8 cellular contexts compared by ENCODE assay signal in genomic region chr3:10193692-10194327, GRCh38. TPM values are rescaled to one million over a fixed set of nuclear protein-coding genes. Genes with fewer than 3 reads are reported as not detected.
DNase-seq lines count a peak whose midpoint lies in the region; ATAC-seq and TF ChIP-seq lines count a peak whose summit lies in the region.

No MANE protein-coding gene starts in this region.

- no peaks in the 10 kb centered on the region for H3K36me3 Mint-ChIP-seq in activated CD4-positive, alpha-beta T cell treated with anti-CD3 and anti-CD28 coated beads for 36 hours (ENCODE audit: low read depth)

- POLR2A ChIA-PET in activated CD4-positive, alpha-beta T cell treated with anti-CD3 and anti-CD28 coated beads for 36 hours (lab: Charles Lee) = interaction anchor here (0.6 to 2.1 kb wide), 3 partner anchors 48 to 56 kb away, joined by 3 to 7 read pairs (median 5); partner anchors contain the start of gene TATDN2

- H3K36me3 ChIP-seq in lung (ENCODE audit: control insufficient read depth in 2 of 2, insufficient read depth in 2 of 2, low read length in 2 of 2) = no peaks in the 10 kb centered on the region
- no peaks in the 10 kb centered on the region for H3K36me3 ChIP-seq in mesendoderm (ENCODE audit: control insufficient read depth, insufficient read depth, low read length)

- H3K27ac ChIP-seq in angular gyrus (ENCODE audit: low read depth, low read length) = peak overlapping the region; percentile 90
- H3K27ac ChIP-seq in lung (ENCODE audit: low read depth in 1 of 2, low read length in 1 of 2) = peak overlapping the region; percentile 80 to 95
- H3K27ac ChIP-seq in temporal lobe (ENCODE audit: low read depth, low read length) = peak overlapping the region; percentile 96
- H3K27ac ChIP-seq in mesendoderm (ENCODE audit: low read depth, low read length) = no peak overlapping the region

- peak overlapping the region; percentile 97 for H3K27ac Mint-ChIP-seq in activated CD4-positive, alpha-beta T cell treated with anti-CD3 and anti-CD28 coated beads for 36 hours

- H3K18ac ChIP-seq in mesendoderm (ENCODE audit: low read length) = no peak overlapping the region

- no peak overlapping the region for H2BK5ac ChIP-seq in mesendoderm (ENCODE audit: low read length)

- peaks cover 88% of the 10 kb centered on the region for H3K4me1 Mint-ChIP-seq in activated CD4-positive, alpha-beta T cell treated with anti-CD3 and anti-CD28 coated beads for 36 hours

- no peak for ATAC-seq in activated CD4-positive, alpha-beta T cell treated with anti-CD3 and anti-CD28 coated beads for 36 hours
- no peak for ATAC-seq in lung (ENCODE audit: insufficient read depth, low FRiP score)

- no peak overlapping the region for H3K56ac ChIP-seq in mesendoderm (ENCODE audit: low read length)

- H3K4me2 ChIP-seq in mesendoderm (ENCODE audit: low read length) = no peak overlapping the region

- H3K23ac ChIP-seq in mesendoderm (ENCODE audit: low read length) = no peak overlapping the region

- H3K9me3 Mint-ChIP-seq in activated CD4-positive, alpha-beta T cell treated with anti-CD3 and anti-CD28 coated beads for 36 hours (ENCODE audit: low read depth) = no peaks in the 10 kb centered on the region

- no peak overlapping the region for H2BK15ac ChIP-seq in mesendoderm (replicated peaks; ENCODE audit: low read depth)

- H3K4me3 Mint-ChIP-seq in activated CD4-positive, alpha-beta T cell treated with anti-CD3 and anti-CD28 coated beads for 36 hours = peak overlapping the region; percentile 41

- DNase-seq in activated CD4-positive, alpha-beta T cell treated with anti-CD3 and anti-CD28 coated beads for 36 hours = peak; percentile 26
- DNase-seq in activated CD4-positive, alpha-beta T cell treated with anti-CD3 and anti-CD28 coated beads, Interleukin-2, amount 50 U/mL, for 1 hour = no peak
- no peak for DNase-seq in lung (ENCODE audit: low spot score)
- no peak for DNase-seq in COLO829 (ENCODE audit: low spot score)
- no peak for DNase-seq in D341Med (ENCODE audit: low spot score)
- DNase-seq in mesendoderm = no peak

- H3K27me3 Mint-ChIP-seq in activated CD4-positive, alpha-beta T cell treated with anti-CD3 and anti-CD28 coated beads for 36 hours = no peaks in the 10 kb centered on the region

- 64 to 76% methylated on average over 14 of the region's 14 CpGs for WGBS in lung, 2 donors
- no CpG with 5 or more reads among the region's 14 CpGs for WGBS in mesendoderm (ENCODE audit: extremely low coverage, insufficient coverage, low lambda C conversion rate)

- no peak overlapping the region for H4K5ac ChIP-seq in mesendoderm (ENCODE audit: low read length)

- no peaks in the 10 kb centered on the region for H3K79me1 ChIP-seq in mesendoderm (ENCODE audit: low read length)

- no peaks in the 10 kb centered on the region for H3K79me2 ChIP-seq in mesendoderm (ENCODE audit: control insufficient read depth, insufficient read depth, low read length)

- H3K4me1 ChIP-seq in lung (ENCODE audit: control insufficient read depth in 2 of 2, insufficient read depth in 2 of 2, low read length in 2 of 2) (peaks cover 13 to 56% of the 10 kb centered on the region in 2 donors), mesendoderm (ENCODE audit: control insufficient read depth, low read depth, low read length) (no peaks in the 10 kb centered on the region)

- TF ChIP-seq CTCF in lung (IDR thresholded peaks at IDR 0.05; ENCODE audit: control extremely low read depth, extremely low read depth) = no peak

- intact Hi-C loops in activated CD4-positive, alpha-beta T cell treated with anti-CD3 and anti-CD28 coated beads for 36 hours (cut with DNase I, micrococcal nuclease) = loop anchor here (1.0 to 5.0 kb wide), 8 partner anchors 29 to 358 kb away; partner anchors contain the start of genes TATDN2 (in 2 of the 2), BRK1 (in 1 of the 2), IRAK2 (in 1 of the 2) and VHL (in 1 of the 2)

- H2BK120ac ChIP-seq in mesendoderm (ENCODE audit: low read depth, low read length) = no peak overlapping the region

- H3K27me3 ChIP-seq in lung (ENCODE audit: control insufficient read depth, insufficient read depth) (no peaks in the 10 kb centered on the region), mesendoderm (ENCODE audit: insufficient read depth, low read length, poor library complexity) (no peaks in the 10 kb centered on the region)

- CTCF ChIA-PET in activated CD4-positive, alpha-beta T cell treated with anti-CD3 and anti-CD28 coated beads for 36 hours (lab: Charles Lee) = interaction anchor here (0.6 to 2.0 kb wide), 10 partner anchors 9 to 70 kb away, joined by 3 to 10 read pairs (median 4); no protein-coding TSS in a partner anchor

- H3K4ac ChIP-seq in mesendoderm (ENCODE audit: low read depth, low read length) = no peak overlapping the region

- no peak overlapping the region for H3K9ac ChIP-seq in mesendoderm (ENCODE audit: low read length)

- H2AK5ac ChIP-seq in mesendoderm (ENCODE audit: low read length) = no peak overlapping the region

- H3K9me3 ChIP-seq in lung (ENCODE audit: control insufficient read depth in 2 of 2, insufficient read depth in 1 of 2, low read length in 1 of 2) = no peaks in the 10 kb centered on the region

- H4K8ac ChIP-seq in mesendoderm (ENCODE audit: low read depth, low read length) = no peak overlapping the region

- H3K4me3 ChIP-seq in lung (no peak overlapping the region), mesendoderm (ENCODE audit: low read length) (no peak overlapping the region)

RNA-seq across cellular contexts. Expression of gene IRAK2, which starts 29.1 kb away (rescaled TPM):
- total RNA-seq in activated CD4-positive, alpha-beta T cell treated with anti-CD3 and anti-CD28 coated beads for 36 hours = 1 to 10 TPM; 3.9 to 4.0 TPM
- total RNA-seq in lung (10 to 100 TPM in 1 of 2 donors, 1 to 10 TPM in 1; 6.8 to 13.2 TPM), temporal lobe (3.4 TPM)
- 10 to 100 TPM in 1 of 2 donors, 1 to 10 TPM in 1; 2.9 to 33.1 TPM for polyA plus RNA-seq in lung
- 0.27 TPM for polyA plus RNA-seq in mesendoderm (2013, experiment 1 of 2)
- polyA plus RNA-seq in mesendoderm (2013, experiment 2 of 2) = 0.25 TPM

RNA-seq across cellular contexts. Expression of gene VHL, which starts 52.2 kb away (rescaled TPM):
- total RNA-seq in activated CD4-positive, alpha-beta T cell treated with anti-CD3 and anti-CD28 coated beads for 36 hours = 10 to 100 TPM; 49.8 to 52.4 TPM
- 10 to 100 TPM; 31.0 to 66.2 TPM for total RNA-seq in lung
- 10 to 100 TPM; 26.8 to 30.3 TPM for polyA plus RNA-seq in lung
- total RNA-seq in temporal lobe = 89.7 TPM
- 24.2 TPM for polyA plus RNA-seq in mesendoderm (2013, experiment 1 of 2)
- 24.9 TPM for polyA plus RNA-seq in mesendoderm (2013, experiment 2 of 2)

RNA-seq across cellular contexts. Expression of gene TATDN2, which starts 54.4 kb away (rescaled TPM):
- total RNA-seq in activated CD4-positive, alpha-beta T cell treated with anti-CD3 and anti-CD28 coated beads for 36 hours = 10 to 100 TPM; 40.0 to 40.2 TPM
- total RNA-seq in lung (10 to 100 TPM; 26.5 to 32.9 TPM), temporal lobe (25.8 TPM)
- polyA plus RNA-seq in lung = 10 to 100 TPM; 12.0 to 21.1 TPM
- 21.1 TPM for polyA plus RNA-seq in mesendoderm (2013, experiment 1 of 2)
- polyA plus RNA-seq in mesendoderm (2013, experiment 2 of 2) = 22.4 TPM
